Comparison of ENCODE assay signal across 8 cellular contexts in genomic region chr9:120877276-120878034, GRCh38. TPM values are rescaled to one million over a fixed set of nuclear protein-coding genes. Genes with fewer than 3 reads are reported as not detected.
DNase-seq lines count a peak whose midpoint lies in the region; ATAC-seq, FAIRE-seq and TF ChIP-seq lines count a peak whose summit lies in the region.

No MANE protein-coding gene starts in this region.

- TF ChIP-seq RAD21 in A549 (conservative IDR thresholded peaks at IDR 0.05 in 1 of 2, IDR thresholded peaks at IDR 0.05 in 1 of 2): no peak

- peak overlapping the region; percentile 99 for H3K27ac ChIP-seq in A549
- peak overlapping the region; percentile 96 to 99 for H3K27ac ChIP-seq in coronary artery

- H3K9me3 Mint-ChIP-seq in WTC11: no peaks in the 10 kb centered on the region

- DNase-seq in A549 (ENCODE audit: low read depth in 1 of 2, low spot score in 1 of 2) (peak; percentile 74 to 83), NCI-H2196 (lab: John Stamatoyannopoulos, UW; ENCODE audit: unreplicated experiment) (peak; percentile 91), WTC11 (ENCODE audit: low spot score) (peak; percentile 59), coronary artery (ENCODE audit: low spot score) (no peak), left lobe of liver (ENCODE audit: low spot score) (peak; percentile 62)
- DNase-seq in stimulated activated CD4-positive, alpha-beta T cell treated with anti-CD3 and anti-CD28 coated beads, Interleukin-4, amount 100 ng/mL, for 48 hours (ENCODE audit: low read depth in 2 of 2): peak; percentile 73

- H3K9me3 ChIP-seq in A549: no peaks in the 10 kb centered on the region

- 5% methylated on average over 7 of the region's 63 CpGs for WGBS in A549 (ENCODE audit: missing lambda C conversion rate)

- peaks cover 47% of the 10 kb centered on the region for H3K4me1 ChIP-seq in A549

- H3K36me3 Mint-ChIP-seq in WTC11: no peaks in the 10 kb centered on the region; the same call in 1 of the 2 replicates

- TF ChIP-seq POLR2A in A549 (IDR thresholded peaks at IDR 0.05; ENCODE audit: low read length) (peak; percentile 70), GM18505 (IDR thresholded peaks at IDR 0.05; ENCODE audit: borderline replicate concordance, extremely low read depth, insufficient read depth, insufficient read length) (peak; percentile 75)

- TF ChIP-seq CTCF in A549 (IDR thresholded peaks at IDR 0.05) (no peak; the same call in 2 of the 3 replicates), WTC11 (IDR thresholded peaks at IDR 0.05) (no peak), coronary artery (IDR thresholded peaks at IDR 0.05) (no peak)

- TF ChIP-seq EP300 in A549 (IDR thresholded peaks at IDR 0.05): no peak

- CTCF ChIA-PET in A549 (lab: Yijun Ruan, JAX): interaction anchor here (1.7 kb wide), 1 partner anchor 59 kb away, joined by 5 read pairs; no protein-coding TSS in a partner anchor
- CTCF ChIA-PET in WTC11 (lab: Charles Lee): interaction anchor here (1.0 kb wide), 1 partner anchor 13 kb away, joined by 3 read pairs; no protein-coding TSS in a partner anchor

- no peak for FAIRE-seq in A549 (lab: Jason Lieb, UNC)

- H3K4me1 Mint-ChIP-seq in WTC11: peaks cover 55% of the 10 kb centered on the region

- H3K27me3 Mint-ChIP-seq in WTC11 (ENCODE audit: low read depth): peaks cover 12% of the 10 kb centered on the region

- H3K4me3 ChIP-seq in A549 (peak overlapping the region; percentile 86), coronary artery (peak overlapping the region; percentile 91)

- POLR2A ChIA-PET in A549 (lab: Yijun Ruan, JAX) (no interaction called here), WTC11 (lab: Charles Lee) (interaction anchor here (1.2 kb wide), 1 partner anchor 9 kb away, joined by 3 read pairs; no protein-coding TSS in a partner anchor)

- H3K4me3 Mint-ChIP-seq in WTC11: peak overlapping the region; percentile 76

- peak overlapping the region; percentile 93 for H3K4me2 ChIP-seq in A549

- peak overlapping the region; percentile 15 for H3K27ac Mint-ChIP-seq in WTC11

- peak; percentile 29 to 35 for ATAC-seq in A549
- ATAC-seq in GM18505 (IDR thresholded peaks at IDR 0.05; ENCODE audit: unreplicated experiment): peak; percentile 44
- ATAC-seq in HG03039 (IDR thresholded peaks at IDR 0.05; ENCODE audit: unreplicated experiment): peak; percentile 30
- no peak for ATAC-seq in WTC11
- ATAC-seq in left lobe of liver: peak; percentile 57

TF ChIP-seq in A549, 52 proteins besides CTCF, POLR2A, EP300 and RAD21 (continues in another document):
- TF ChIP-seq E2F6 (IDR thresholded peaks at IDR 0.05; ENCODE audit: borderline replicate concordance, low read depth) (peak; percentile 70), BCL3 (IDR thresholded peaks at IDR 0.05) (0 out of 3 replicates have a peak, but pooled peaks have one; percentile 46), PBX3 (IDR thresholded peaks at IDR 0.05) (no peak), TP53 (CRISPR knock-in tag; IDR thresholded peaks at IDR 0.05) (0 out of 2 replicates have a peak, but pooled peaks have one; percentile 38), JUN (IDR thresholded peaks at IDR 0.05) (peak; percentile 42 to 76; a peak in 3 of 5 replicates), HOXB5 (CRISPR knock-in tag; IDR thresholded peaks at IDR 0.05) (no peak), PHF8 (IDR thresholded peaks at IDR 0.05; ENCODE audit: borderline replicate concordance, low read depth) (no peak), ESRRA (IDR thresholded peaks at IDR 0.05; ENCODE audit: borderline replicate concordance, low read length) (no peak), SMC3 (IDR thresholded peaks at IDR 0.05) (peak; percentile 44; the same call in 2 of the 3 replicates)

TF ChIP-seq in WTC11, 78 proteins besides CTCF, POLR2A, EP300 and RAD21:
- TF ChIP-seq EMX1 (CRISPR knock-in tag; IDR thresholded peaks at IDR 0.05): no peak
- no peak for TF ChIP-seq ZNF138 (CRISPR knock-in tag; conservative IDR thresholded peaks at IDR 0.05)
- peak; percentile 20; the same call in 1 of the 2 replicates for TF ChIP-seq FOXP1 (CRISPR knock-in tag; IDR thresholded peaks at IDR 0.05; ENCODE audit: borderline replicate concordance)
- no peak for TF ChIP-seq FOXJ3 (CRISPR knock-in tag; IDR thresholded peaks at IDR 0.05; ENCODE audit: borderline replicate concordance)
- TF ChIP-seq PRRX2 (CRISPR knock-in tag; IDR thresholded peaks at IDR 0.05): no peak
- TF ChIP-seq SMAD4 (CRISPR knock-in tag; IDR thresholded peaks at IDR 0.05): no peak
- no peak for TF ChIP-seq ZNF121 (CRISPR knock-in tag; IDR thresholded peaks at IDR 0.05)
- no peak for TF ChIP-seq NFE2L1 (CRISPR knock-in tag; IDR thresholded peaks at IDR 0.05)
- TF ChIP-seq ETV6 (CRISPR knock-in tag; IDR thresholded peaks at IDR 0.05): 0 out of 2 replicates have a peak, but pooled peaks have one; percentile 21
- peak; percentile 34; the same call in 1 of the 2 replicates for TF ChIP-seq GABPB1 (CRISPR knock-in tag; IDR thresholded peaks at IDR 0.05)
- no peak for TF ChIP-seq ATF1 (CRISPR knock-in tag; IDR thresholded peaks at IDR 0.05)
- no peak for TF ChIP-seq E2F1 (CRISPR knock-in tag; IDR thresholded peaks at IDR 0.05)
- no peak for TF ChIP-seq CREB1 (CRISPR knock-in tag; IDR thresholded peaks at IDR 0.05)
- TF ChIP-seq OVOL2 (CRISPR knock-in tag; IDR thresholded peaks at IDR 0.05; ENCODE audit: borderline replicate concordance): no peak
- TF ChIP-seq ERG (CRISPR knock-in tag; IDR thresholded peaks at IDR 0.05): no peak
- TF ChIP-seq NR1H2 (CRISPR knock-in tag; IDR thresholded peaks at IDR 0.05): no peak
TF ChIP-seq in WTC11: peak in this region for 3.

RNA-seq across cellular contexts. Expression of gene PHF19, which starts 0.5 kb away (rescaled TPM):
- polyA plus RNA-seq in A549 (2011; rRNA removed): 50.7 and 64.9 TPM in 2 replicates
- polyA plus RNA-seq in A549 (2012; cell fraction: cytosol; rRNA removed): 185 and 190 TPM in 2 replicates
- 139 and 140 TPM in 2 replicates for polyA plus RNA-seq in A549 (2012; cell fraction: nucleus; rRNA removed)
- 102 to 105 TPM (median 104 TPM) in 3 replicates for polyA plus RNA-seq in A549 (2017; fragmentation: RNase III; extraction: RNeasy Plus Mini Kit Qiagen cat#74134 plus additional on column Dnase treatment)
- 103 and 110 TPM in 2 replicates for polyA minus RNA-seq in A549 (2011; rRNA and poly(A)+ RNA removed)
- total RNA-seq in WTC11 (2021): 29.3 to 39.0 TPM (median 35.4 TPM) in 3 replicates
- total RNA-seq in left lobe of liver: 2.4 TPM

RNA-seq across cellular contexts. Expression of gene PSMD5, which starts 34.7 kb away (rescaled TPM):
- 52.3 and 63.7 TPM in 2 replicates for polyA plus RNA-seq in A549 (2011; rRNA removed)
- 19.4 and 22.8 TPM in 2 replicates for polyA plus RNA-seq in A549 (2012; cell fraction: cytosol; rRNA removed)
- 8.8 and 12.9 TPM in 2 replicates for polyA plus RNA-seq in A549 (2012; cell fraction: nucleus; rRNA removed)
- polyA plus RNA-seq in A549 (2017; fragmentation: RNase III; extraction: RNeasy Plus Mini Kit Qiagen cat#74134 plus additional on column Dnase treatment): 34.6 to 42.4 TPM (median 40.0 TPM) in 3 replicates
- 17.1 and 17.5 TPM in 2 replicates for polyA minus RNA-seq in A549 (2011; rRNA and poly(A)+ RNA removed)
- 61.1 to 65.9 TPM (median 65.8 TPM) in 3 replicates for total RNA-seq in WTC11 (2021)
- 44.4 TPM for total RNA-seq in left lobe of liver

RNA-seq across cellular contexts. Expression of gene TRAF1, which starts 49.1 kb away (rescaled TPM):
- polyA plus RNA-seq in A549 (2011; rRNA removed): 3.4 and 4.1 TPM in 2 replicates
- polyA plus RNA-seq in A549 (2012; cell fraction: cytosol; rRNA removed): 2.1 and 2.6 TPM in 2 replicates
- polyA plus RNA-seq in A549 (2012; cell fraction: nucleus; rRNA removed): 8.0 and 8.1 TPM in 2 replicates
- polyA plus RNA-seq in A549 (2017; fragmentation: RNase III; extraction: RNeasy Plus Mini Kit Qiagen cat#74134 plus additional on column Dnase treatment): 2.0 to 4.6 TPM (median 2.1 TPM) in 3 replicates
- polyA minus RNA-seq in A549 (2011; rRNA and poly(A)+ RNA removed): 3.8 and 5.4 TPM in 2 replicates
- 1.8 to 3.1 TPM (median 2.9 TPM) in 3 replicates for total RNA-seq in WTC11 (2021)
- total RNA-seq in left lobe of liver: 3.0 TPM

Comparison
In these comparisons a context has a peak if more than half of its experiments do, and no peak if none do; other contexts are left out.
1. Of the 8 proteins assayed by ChIP-seq in both WTC11 and A549: peak only in WTC11: none; only in A549: JUN, MAX and TP53; in both: none; in neither: 5.